In the genomic region with DNA sequence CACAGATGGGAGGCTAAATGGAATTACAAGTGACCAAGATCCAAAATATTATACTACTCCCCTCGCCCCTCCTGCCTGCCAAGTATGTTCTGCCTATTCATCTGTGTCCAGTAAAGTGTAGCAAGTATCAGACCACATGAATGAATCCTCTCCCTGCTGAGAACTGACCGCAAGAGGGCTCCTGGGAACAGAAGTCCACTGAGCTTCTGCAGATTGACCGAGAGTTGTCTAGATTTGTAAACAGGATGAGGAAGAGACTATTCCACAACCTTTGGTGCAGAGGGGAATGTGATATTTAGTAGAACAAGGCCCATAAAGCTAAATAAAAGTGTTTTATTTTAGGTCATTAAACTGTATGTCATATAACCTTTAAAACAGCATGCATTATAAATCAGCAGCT, we compare ENCODE assay signal across 9 cellular contexts.
DNase-seq lines count a peak whose midpoint lies in the region; ATAC-seq and TF ChIP-seq lines count a peak whose summit lies in the region.
"Had no signal": no experiment of that assay in that cellular context is flagged by ENCODE, and none has a peak within 500 bp of the region (broad histone marks: within the 10 kb centered on the region; RNA-seq: fewer than 3 reads in every experiment).

No MANE protein-coding gene starts in this region.

- ATAC-seq in HG02884 (IDR thresholded peaks at IDR 0.05; ENCODE audit: unreplicated experiment) = no peak

- H3K27me3 ChIP-seq in stomach = no peaks in the 10 kb centered on the region

- intact Hi-C loops in stomach (cut with DNase I; ENCODE audit: low total_unique reads) = no loop called here

- H3K36me3 ChIP-seq in stomach = no peaks in the 10 kb centered on the region

- DNase-seq in Caki2 (ENCODE audit: low read depth) (peak; percentile 3), NCI-H748 (lab: John Stamatoyannopoulos, UW; ENCODE audit: unreplicated experiment) (peak; percentile 61), epithelial cell of proximal tubule (ENCODE audit: low read depth) (peak; percentile 15), nucleus accumbens (lab: John Stamatoyannopoulos, UW) (peak in 33 of 56 donors; percentile 1 to 71 (median 15)), stomach (no peak), NOMO-1 (lab: John Stamatoyannopoulos, UW; ENCODE audit: unreplicated experiment in 2 of 2) (no peak)
- no peak for DNase-seq in stimulated activated CD4-positive, alpha-beta T cell treated with anti-CD3 and anti-CD28 coated beads, Interleukin-15, amount 100 ng/mL, for 24 hours
- DNase-seq: MM.1S had no signal

- 30 to 41% (median 34%) methylated on average over 3 of the region's 3 CpGs for WGBS in stomach, 5 donors

- H3K4me1 ChIP-seq in stomach = no peaks in the 10 kb centered on the region

- no peak for TF ChIP-seq EP300 in stomach (IDR thresholded peaks at IDR 0.05)

- no peak for TF ChIP-seq POLR2A in stomach (IDR thresholded peaks at IDR 0.05)

- no peak overlapping the region for H3K4me3 ChIP-seq in epithelial cell of proximal tubule (ENCODE audit: low read depth, low read length)
- H3K4me3 ChIP-seq in stomach = no peak overlapping the region

- no peak overlapping the region for H3K27ac ChIP-seq in stomach

- TF ChIP-seq CTCF in epithelial cell of proximal tubule (conservative IDR thresholded peaks at IDR 0.05; ENCODE audit: low read depth, low read length) (peak; percentile 83), stomach (IDR thresholded peaks at IDR 0.05) (no peak)

- no peaks in the 10 kb centered on the region for H3K9me3 ChIP-seq in stomach

- in situ Hi-C loops in Caki2 (cut with HindIII; ENCODE audit: low pct_unique_long_range_greater_than_20kb, low sequenced_read_pairs) = no loop called here

Comparison
In these comparisons a context has a peak if more than half of its experiments do, and no peak if none do; other contexts are left out.
1. DNase-seq: peak in Caki2 (single experiment), NCI-H748 (single experiment), epithelial cell of proximal tubule (single experiment) and nucleus accumbens (33 of 56); none in stimulated activated CD4-positive, alpha-beta T cell treated with anti-CD3 and anti-CD28 coated beads, Interleukin-15, amount 100 ng/mL, for 24 hours (single experiment), stomach (single experiment) and NOMO-1 (0 of 2).